1 cellular context compared by ENCODE assay signal in genomic region chr7:44985033-44985695, GRCh38.
TF ChIP-seq lines count a peak whose summit lies in the region.

No MANE protein-coding gene starts in this region.

TF ChIP-seq in HCT116, 20 proteins besides CTCF, POLR2A, EP300 and RAD21 (continued from another document):
- TF ChIP-seq ATF3 (IDR thresholded peaks at IDR 0.05) (no peak), REST (IDR thresholded peaks at IDR 0.05; ENCODE audit: low read depth) (no peak), YY1 (IDR thresholded peaks at IDR 0.05; ENCODE audit: extremely low read depth, insufficient replicate concordance, low read depth, low read length) (no peak), EZH2phosphoT487 (IDR thresholded peaks at IDR 0.05; ENCODE audit: borderline replicate concordance) (no peak), FOSL1 (IDR thresholded peaks at IDR 0.05; ENCODE audit: low read depth) (no peak), SP1 (IDR thresholded peaks at IDR 0.05; ENCODE audit: low read depth) (no peak), MAX (IDR thresholded peaks at IDR 0.05) (no peak)
TF ChIP-seq in HCT116: peak in this region for 0.
